In the genomic region with DNA sequence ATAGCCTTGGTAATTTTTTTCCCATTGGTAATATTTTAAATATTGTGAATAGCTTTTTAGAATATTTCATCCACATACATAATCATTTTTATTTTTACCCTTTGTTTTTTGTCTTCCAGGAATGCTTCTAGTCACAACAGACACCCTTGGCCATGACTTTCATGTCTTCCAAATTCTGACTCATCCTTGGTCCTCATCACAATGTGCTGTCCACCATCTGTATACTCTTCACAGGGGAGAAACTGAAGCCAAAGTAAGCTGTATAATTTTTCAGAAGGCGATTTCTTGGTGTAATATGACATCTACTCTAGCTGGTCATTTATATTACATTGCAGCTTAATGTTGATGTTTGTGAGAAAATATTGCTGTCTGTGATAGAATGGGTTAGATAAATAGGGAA, we compare ENCODE assay signal across 25 cellular contexts.
DNase-seq lines count a peak whose midpoint lies in the region; ATAC-seq and TF ChIP-seq lines count a peak whose summit lies in the region.
"Had no signal": no experiment of that assay in that cellular context is flagged by ENCODE, and none has a peak within 500 bp of the region (broad histone marks: within the 10 kb centered on the region; RNA-seq: fewer than 3 reads in every experiment).

No MANE protein-coding gene starts in this region.

- H3K9me3 ChIP-seq in HEK293 (ENCODE audit: control insufficient read depth, insufficient read depth, low read depth, low read length) = no peaks in the 10 kb centered on the region
- H3K9me3 ChIP-seq: breast epithelium, prostate gland, thyroid gland had no signal

- no peak overlapping the region for H3K27ac ChIP-seq in HEK293 (ENCODE audit: extremely low read depth, low read depth, low read length)
- H3K27ac ChIP-seq: breast epithelium, HL-60, prostate gland, thyroid gland, VCaP had no signal

- ATAC-seq in GM18519 (IDR thresholded peaks at IDR 0.05; ENCODE audit: low FRiP score, unreplicated experiment) = no peak
- ATAC-seq: left lobe of liver, Panc1 had no signal

- H3K4me3 Mint-ChIP-seq in activated T-helper 2 cell treated with anti-CD3 and anti-CD28 coated beads, Interferon-gamma antibody, Interleukin-2, Interleukin-4, amounts not matched to agents 10 μg/mL and 5 μg/mL and 100 μg/mL, durations not matched to agents 14 hours and 24 hours and 36 hours (ENCODE audit: low read depth) = no peak overlapping the region
- H3K4me3 Mint-ChIP-seq: IgD-negative memory B cell, neural crest cell had no signal

- no peaks in the 10 kb centered on the region for H3K9me3 Mint-ChIP-seq in activated T-helper 2 cell treated with anti-CD3 and anti-CD28 coated beads, Interferon-gamma antibody, Interleukin-2, Interleukin-4, amounts not matched to agents 10 μg/mL and 5 μg/mL and 100 μg/mL, durations not matched to agents 14 hours and 24 hours and 36 hours
- H3K9me3 Mint-ChIP-seq: neural crest cell had no signal

- POLR2A ChIA-PET in HEK293 (lab: Yijun Ruan, JAX) = interaction anchor here (0.6 kb wide), 1 partner anchor 93 kb away, joined by 6 read pairs; no protein-coding TSS in a partner anchor

- intact Hi-C loops in activated T-helper 2 cell treated with anti-CD3 and anti-CD28 coated beads, Interferon-gamma antibody, Interleukin-2, Interleukin-4, amounts not matched to agents 10 μg/mL and 5 μg/mL and 100 μg/mL, durations not matched to agents 14 hours and 24 hours and 36 hours (cut with micrococcal nuclease) = no loop called here

- H3K27ac Mint-ChIP-seq in activated T-helper 2 cell treated with anti-CD3 and anti-CD28 coated beads, Interferon-gamma antibody, Interleukin-2, Interleukin-4, amounts not matched to agents 10 μg/mL and 5 μg/mL and 100 μg/mL, durations not matched to agents 14 hours and 24 hours and 36 hours = no peak overlapping the region
- H3K27ac Mint-ChIP-seq: IgD-negative memory B cell had no signal

- TF ChIP-seq CTCF in AG10803 (conservative IDR thresholded peaks at IDR 0.05; ENCODE audit: low read length) (no peak), HEK293 (tag by site-specific recombination; IDR thresholded peaks at IDR 0.05) (no peak), foreskin fibroblast (IDR thresholded peaks at IDR 0.05; ENCODE audit: low read depth, low read length) (no peak)

- DNase-seq in AG10803 (ENCODE audit: low read depth) (peak; percentile 51), amniotic epithelial cell (ENCODE audit: low read depth) (peak; percentile 6), foreskin fibroblast (peak; percentile 43 to 69), NCI-H128 (lab: John Stamatoyannopoulos, UW; ENCODE audit: unreplicated experiment) (no peak), NCI-H748 (lab: John Stamatoyannopoulos, UW; ENCODE audit: unreplicated experiment) (no peak)
- DNase-seq in activated T-helper 2 cell treated with anti-CD3 and anti-CD28 coated beads, Interferon-gamma antibody, Interleukin-2, Interleukin-4, amounts not matched to agents 10 μg/mL and 5 μg/mL and 100 μg/mL, durations not matched to agents 14 hours and 24 hours and 36 hours (ENCODE audit: low spot score) = no peak
- DNase-seq: activated CD8-positive, alpha-beta memory T cell treated with anti-CD3 and anti-CD28 coated beads, Interleukin-2, amount 50 U/mL, for 4 hours; activated effector memory CD4-positive, alpha-beta T cell treated with Interleukin-2 at 50 U/mL for 16 hours; DMS79 treated with DMSO at 0.1 percent for 48 hours; glutamatergic neuron; NCI-H1694 treated with DMSO at 0.1 percent for 48 hours; stimulated activated CD4-positive, alpha-beta T cell treated with anti-CD3 and anti-CD28 coated beads, Interleukin-2, amount 100 ng/mL, for 24 hours; stimulated activated naive CD4-positive, alpha-beta T cell; T-helper 2 cell; thyroid gland had no signal

- H3K4me1 Mint-ChIP-seq in activated T-helper 2 cell treated with anti-CD3 and anti-CD28 coated beads, Interferon-gamma antibody, Interleukin-2, Interleukin-4, amounts not matched to agents 10 μg/mL and 5 μg/mL and 100 μg/mL, durations not matched to agents 14 hours and 24 hours and 36 hours (ENCODE audit: low read depth) = no peaks in the 10 kb centered on the region
- H3K4me1 Mint-ChIP-seq: IgD-negative memory B cell, neural crest cell had no signal

- peaks cover 7 to 12% of the 10 kb centered on the region in 2 experiments for H3K36me3 ChIP-seq in HEK293 (ENCODE audit: control insufficient read depth in 2 of 2, insufficient read depth in 1 of 2, low read length in 2 of 2)
- H3K36me3 ChIP-seq: breast epithelium, prostate gland, thyroid gland had no signal

- H3K4me3 ChIP-seq in AG10803 (ENCODE audit: low read length) (no peak overlapping the region), HEK293 (ENCODE audit: low read depth, low read length) (no peak overlapping the region), foreskin fibroblast (ENCODE audit: low read depth in 1 of 2, low read length in 2 of 2) (no peak overlapping the region)
- H3K4me3 ChIP-seq: breast epithelium, prostate gland, thyroid gland had no signal

- H3K36me3 Mint-ChIP-seq in activated T-helper 2 cell treated with anti-CD3 and anti-CD28 coated beads, Interferon-gamma antibody, Interleukin-2, Interleukin-4, amounts not matched to agents 10 μg/mL and 5 μg/mL and 100 μg/mL, durations not matched to agents 14 hours and 24 hours and 36 hours (ENCODE audit: low read depth) = no peaks in the 10 kb centered on the region

- H3K27me3 Mint-ChIP-seq in activated T-helper 2 cell treated with anti-CD3 and anti-CD28 coated beads, Interferon-gamma antibody, Interleukin-2, Interleukin-4, amounts not matched to agents 10 μg/mL and 5 μg/mL and 100 μg/mL, durations not matched to agents 14 hours and 24 hours and 36 hours (ENCODE audit: low read depth) = no peaks in the 10 kb centered on the region
- H3K27me3 Mint-ChIP-seq: IgD-negative memory B cell had no signal

- H3K4me1 ChIP-seq in HEK293 (ENCODE audit: control insufficient read depth, insufficient read depth, low read length) = no peaks in the 10 kb centered on the region
- H3K4me1 ChIP-seq: breast epithelium, prostate gland, thyroid gland had no signal

- CTCF ChIA-PET in HEK293 (lab: Yijun Ruan, JAX) = interaction anchor here (0.6 to 1.0 kb wide), 4 partner anchors 25 to 807 kb away, joined by 3 to 5 read pairs (median 3); no protein-coding TSS in a partner anchor

TF ChIP-seq in HEK293, 187 proteins besides CTCF, POLR2A, EP300 and RAD21:
- TF ChIP-seq, protein P1, sequence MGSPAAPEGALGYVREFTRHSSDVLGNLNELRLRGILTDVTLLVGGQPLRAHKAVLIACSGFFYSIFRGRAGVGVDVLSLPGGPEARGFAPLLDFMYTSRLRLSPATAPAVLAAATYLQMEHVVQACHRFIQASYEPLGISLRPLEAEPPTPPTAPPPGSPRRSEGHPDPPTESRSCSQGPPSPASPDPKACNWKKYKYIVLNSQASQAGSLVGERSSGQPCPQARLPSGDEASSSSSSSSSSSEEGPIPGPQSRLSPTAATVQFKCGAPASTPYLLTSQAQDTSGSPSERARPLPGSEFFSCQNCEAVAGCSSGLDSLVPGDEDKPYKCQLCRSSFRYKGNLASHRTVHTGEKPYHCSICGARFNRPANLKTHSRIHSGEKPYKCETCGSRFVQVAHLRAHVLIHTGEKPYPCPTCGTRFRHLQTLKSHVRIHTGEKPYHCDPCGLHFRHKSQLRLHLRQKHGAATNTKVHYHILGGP (tag by site-specific recombination; IDR thresholded peaks at IDR 0.05) = 0 out of 2 replicates have a peak, but pooled peaks have one; percentile 25
- no peak for TF ChIP-seq ZNF561 (tag by site-specific recombination; IDR thresholded peaks at IDR 0.05; ENCODE audit: borderline replicate concordance)

Comparison
In these comparisons a context has a peak if more than half of its experiments do, and no peak if none do; other contexts are left out.
1. DNase-seq: peak in AG10803 (single experiment), amniotic epithelial cell (single experiment) and foreskin fibroblast (2 of 2); none in NCI-H128 (single experiment), activated T-helper 2 cell treated with anti-CD3 and anti-CD28 coated beads, Interferon-gamma antibody, Interleukin-2, Interleukin-4, amounts not matched to agents 10 μg/mL and 5 μg/mL and 100 μg/mL, durations not matched to agents 14 hours and 24 hours and 36 hours (single experiment) and NCI-H748 (single experiment).